In genomic region chr18:44816449-44816848, GRCh38 we compare ENCODE assay signal across 20 cellular contexts.
DNase-seq lines count a peak whose midpoint lies in the region; ATAC-seq and TF ChIP-seq lines count a peak whose summit lies in the region.
"Had no signal": no experiment of that assay in that cellular context is flagged by ENCODE, and none has a peak within 500 bp of the region (broad histone marks: within the 10 kb centered on the region; RNA-seq: fewer than 3 reads in every experiment).

No MANE protein-coding gene starts in this region.

- intact Hi-C loops in PC-3 (cut with micrococcal nuclease) (no loop called here), psoas muscle (cut with DNase I) (loop anchor here in 1 of 2 donors (5.0 kb wide), 1 partner anchor 134 kb away; the partner anchor contains the start of gene SETBP1)

- H3F3A ChIP-seq in DOHH2 (ENCODE audit: control insufficient read depth, insufficient read depth) (peaks cover 2% of the 10 kb centered on the region; the same call in 1 of the 2 replicates), PC-3 (ENCODE audit: low read length, unreplicated experiment) (no peaks in the 10 kb centered on the region)

- no peaks in the 10 kb centered on the region for H4K20me1 ChIP-seq in DOHH2 (ENCODE audit: control insufficient read depth, insufficient read depth, low read depth, low read length)
- H4K20me1 ChIP-seq in PC-3 (ENCODE audit: low read length), result no peaks in the 10 kb centered on the region
- H4K20me1 ChIP-seq: BLaER1 treated with 17β-estradiol and CSF1 and Interleukin-3, amounts not matched to agents 10 nM and 100 nM had no signal

- no peaks in the 10 kb centered on the region for H3K79me2 ChIP-seq in DOHH2 (ENCODE audit: control insufficient read depth, low read length)
- H3K79me2 ChIP-seq in PC-3 (ENCODE audit: low read length), result no peaks in the 10 kb centered on the region

- H3K9me2 ChIP-seq in DOHH2 (replicated peaks; ENCODE audit: control insufficient read depth, low read length) (no peaks in the 10 kb centered on the region), PC-3 (replicated peaks; ENCODE audit: low read length) (no peaks in the 10 kb centered on the region)
- H3K9me2 ChIP-seq: SK-N-SH had no signal

- no peaks in the 10 kb centered on the region for H3K36me3 ChIP-seq in DOHH2 (ENCODE audit: control insufficient read depth, low read length)
- no peaks in the 10 kb centered on the region for H3K36me3 ChIP-seq in PC-3 (ENCODE audit: low read depth, low read length)
- H3K36me3 ChIP-seq in psoas muscle (ENCODE audit: insufficient read depth in 1 of 2, low read depth in 1 of 2), result no peaks in the 10 kb centered on the region
- H3K36me3 ChIP-seq in Peyer's patch, result no peaks in the 10 kb centered on the region
- H3K36me3 ChIP-seq: BLaER1 treated with 17β-estradiol and CSF1 and Interleukin-3, amounts not matched to agents 10 nM and 100 nM had no signal

- ATAC-seq in PC-3 (no peak), psoas muscle (no peak)
- ATAC-seq: GM12878, Panc1 had no signal

- H3K9me3 ChIP-seq in DOHH2 (ENCODE audit: control insufficient read depth, insufficient read depth, low read length) (no peaks in the 10 kb centered on the region), PC-3 (ENCODE audit: low read length) (no peaks in the 10 kb centered on the region), psoas muscle (no peaks in the 10 kb centered on the region), Peyer's patch (no peaks in the 10 kb centered on the region)
- H3K9me3 ChIP-seq: BLaER1 treated with 17β-estradiol and CSF1 and Interleukin-3, amounts not matched to agents 10 nM and 100 nM; SK-N-SH had no signal

- H3K27ac ChIP-seq in DOHH2 (ENCODE audit: low read depth, low read length), result no peak overlapping the region
- no peak overlapping the region for H3K27ac ChIP-seq in PC-3 (ENCODE audit: low read length)
- peak overlapping the region; percentile 81 for H3K27ac ChIP-seq in psoas muscle
- no peak overlapping the region for H3K27ac ChIP-seq in Peyer's patch
- H3K27ac ChIP-seq: BLaER1 treated with 17β-estradiol and CSF1 and Interleukin-3, amounts not matched to agents 10 nM and 100 nM; HL-60 had no signal

- in situ Hi-C loops in KBM-7 (cut with MboI; ENCODE audit: low pct_unique_long_range_greater_than_20kb, low sequenced_read_pairs), result no loop called here

- POLR2A ChIA-PET in PC-3 (lab: Charles Lee; ENCODE audit: unreplicated experiment), result no interaction called here

- no peak overlapping the region for H3K4me3 ChIP-seq in DOHH2 (ENCODE audit: low read length)
- no peak overlapping the region for H3K4me3 ChIP-seq in PC-3 (ENCODE audit: low read length)
- H3K4me3 ChIP-seq in psoas muscle, result no peak overlapping the region
- no peak overlapping the region for H3K4me3 ChIP-seq in Peyer's patch
- H3K4me3 ChIP-seq: BLaER1 treated with 17β-estradiol and CSF1 and Interleukin-3, amounts not matched to agents 10 nM and 100 nM; GM12878 had no signal

- CTCF ChIA-PET in PC-3 (lab: Charles Lee), result no interaction called here

- peak overlapping the region; percentile 10; the same call in 1 of the 2 replicates for H3K4me2 ChIP-seq in DOHH2 (ENCODE audit: low read length)
- H3K4me2 ChIP-seq in PC-3 (ENCODE audit: low read length), result peak overlapping the region; percentile 31; the same call in 1 of the 2 replicates
- H3K4me2 ChIP-seq: BLaER1 treated with 17β-estradiol and CSF1 and Interleukin-3, amounts not matched to agents 10 nM and 100 nM; SK-N-SH had no signal

- no TSS peak for BruUV-seq in PC-3 (replicated peaks; lab: Mats Ljungman, UMichigan)

- H2AFZ ChIP-seq in PC-3 (ENCODE audit: low read length), result no peak overlapping the region

- H3K4me1 ChIP-seq in DOHH2 (ENCODE audit: control insufficient read depth, low read length), result peaks cover 44% of the 10 kb centered on the region
- H3K4me1 ChIP-seq in PC-3 (ENCODE audit: insufficient read depth, low read length), result peaks cover 10% of the 10 kb centered on the region
- H3K4me1 ChIP-seq in psoas muscle, result peaks cover 49% of the 10 kb centered on the region
- H3K4me1 ChIP-seq in Peyer's patch, result no peaks in the 10 kb centered on the region

- 92 to 94% (median 94%) methylated on average over 7 of the region's 7 CpGs for WGBS in psoas muscle, 3 donors

- TF ChIP-seq POLR2A in Peyer's patch (IDR thresholded peaks at IDR 0.05), result no peak

- no peaks in the 10 kb centered on the region for H3K27me3 ChIP-seq in DOHH2 (ENCODE audit: control insufficient read depth, low read length)
- no peaks in the 10 kb centered on the region for H3K27me3 ChIP-seq in PC-3 (ENCODE audit: low read length)
- no peaks in the 10 kb centered on the region for H3K27me3 ChIP-seq in psoas muscle (ENCODE audit: insufficient read depth in 3 of 3, low read length in 2 of 3)
- H3K27me3 ChIP-seq in Peyer's patch, result no peaks in the 10 kb centered on the region
- H3K27me3 ChIP-seq: BLaER1 treated with 17β-estradiol and CSF1 and Interleukin-3, amounts not matched to agents 10 nM and 100 nM had no signal

- no peak for DNase-seq in PC-3
- DNase-seq in kidney tubule cell (ENCODE audit: low spot score), result peak; percentile 20
- DNase-seq in psoas muscle, result no peak
- no peak for DNase-seq in medulla oblongata (ENCODE audit: extremely low spot score)
- DNase-seq in Peyer's patch, result no peak
- DNase-seq in KBM-7, result no peak
- DNase-seq in NCI-H510A treated with DMSO at 0.1 percent for 48 hours (lab: John Stamatoyannopoulos, UW), result no peak
- DNase-seq: CD8-positive, alpha-beta memory T cell; DND-41; GDM1; NCI-H187; NCI-H226; NCI-H69; SHP77; SK-N-SH had no signal

- no peak overlapping the region for H3K9ac ChIP-seq in PC-3 (ENCODE audit: low read length)
- H3K9ac ChIP-seq: BLaER1 treated with 17β-estradiol and CSF1 and Interleukin-3, amounts not matched to agents 10 nM and 100 nM; SK-N-SH had no signal

- TF ChIP-seq CTCF in DOHH2 (IDR thresholded peaks at IDR 0.05; ENCODE audit: low read depth, low read length, poor library complexity, severe bottlenecking) (no peak), PC-3 (conservative IDR thresholded peaks at IDR 0.05; ENCODE audit: low read depth, low read length) (no peak), psoas muscle (IDR thresholded peaks at IDR 0.05) (no peak), Peyer's patch (IDR thresholded peaks at IDR 0.05) (no peak)
